In genomic region chr14:59371762-59372161, GRCh38 we compare ENCODE assay signal across 19 cellular contexts.
"Had no signal": no experiment of that assay in that cellular context is flagged by ENCODE, and none has a peak within 500 bp of the region (broad histone marks: within the 10 kb centered on the region; RNA-seq: fewer than 3 reads in every experiment).

No MANE protein-coding gene starts in this region.

- H3K4me3 ChIP-seq: coronary artery, esophagus squamous epithelium, gastroesophageal sphincter, mucosa of descending colon, smooth muscle cell, thoracic aorta had no signal

- H3K4me1 ChIP-seq: esophagus squamous epithelium had no signal

- H3K27me3 ChIP-seq: brain microvascular endothelial cell, esophagus squamous epithelium, gastroesophageal sphincter had no signal

- ATAC-seq: activated CD8-positive, alpha-beta T cell treated with anti-CD3 and anti-CD28 coated beads, Interleukin-2, amount 10 ng/mL, durations not matched to agents 7 days and 5 days; gastroesophageal sphincter; mucosa of descending colon; sciatic nerve; SK-N-SH treated with all-trans-retinoic acid at 6 μM for 48 hours; stimulated activated naive B cell treated with anti-CD40 and anti-IgM and Interleukin-4, amounts not matched to agents 10 μg/mL and 1 μg/mL and 100 μg/mL, for 72 hours had no signal

- DNase-seq: activated CD4-positive, alpha-beta T cell treated with anti-CD3 and anti-CD28 coated beads, Interleukin-2, amount 50 U/mL, for 1 hour; activated CD4-positive, CD25-positive, alpha-beta regulatory T cell treated with anti-CD3 and anti-CD28 coated beads, Interleukin-2, amount 50 U/mL, for 72 hours; activated CD8-positive, alpha-beta T cell treated with anti-CD3 and anti-CD28 coated beads, Interleukin-2, amount 10 ng/mL, durations not matched to agents 7 days and 5 days; activated gamma-delta T cell; aorta; brain microvascular endothelial cell; esophagus squamous epithelium; mesenchymal stem cell; mucosa of descending colon; nephron progenitor cell; stimulated activated CD4-positive, alpha-beta T cell treated with anti-CD3 and anti-CD28 coated beads, Interleukin-15, amount 100 ng/mL, for 24 hours; stimulated activated naive B cell treated with anti-CD40 and anti-IgM and Interleukin-4, amounts not matched to agents 10 μg/mL and 1 μg/mL and 100 μg/mL, for 72 hours had no signal

- H3K9me3 ChIP-seq: esophagus squamous epithelium, gastroesophageal sphincter, mucosa of descending colon, thoracic aorta had no signal

- H3K27ac ChIP-seq: brain microvascular endothelial cell, esophagus squamous epithelium, VCaP had no signal
